Comparison of ENCODE assay signal across 12 cellular contexts in genomic region chr2:44801676-44802408, GRCh38.
DNase-seq lines count a peak whose midpoint lies in the region; ATAC-seq, FAIRE-seq and TF ChIP-seq lines count a peak whose summit lies in the region.
"Had no signal": no experiment of that assay in that cellular context is flagged by ENCODE, and none has a peak within 500 bp of the region (broad histone marks: within the 10 kb centered on the region; RNA-seq: fewer than 3 reads in every experiment).

No MANE protein-coding gene starts in this region.

- TF ChIP-seq CTCF in cardiac muscle cell (IDR thresholded peaks at IDR 0.05; ENCODE audit: low read depth, low read length): no peak
- TF ChIP-seq CTCF in GM12878 (IDR thresholded peaks at IDR 0.05 in 2 of 3, conservative IDR thresholded peaks at IDR 0.05 in 1 of 3; ENCODE audit: control insufficient read depth in 2 of 3, extremely low read depth in 1 of 3, insufficient read depth in 1 of 3, low read depth in 3 of 3, low read length in 3 of 3): no peak

- no peak for FAIRE-seq in GM12878 (lab: Jason Lieb, UNC)

- peak overlapping the region; percentile 37 for H2AFZ ChIP-seq in GM12878 (ENCODE audit: control insufficient read depth, low read depth, low read length)

- BruUV-seq in GM12878 (replicated peaks; lab: Mats Ljungman, UMichigan): no TSS peak

- H3K27ac ChIP-seq in cardiac muscle cell: no peak overlapping the region
- no peak overlapping the region for H3K27ac ChIP-seq in GM12878 (ENCODE audit: control insufficient read depth, insufficient read depth)
- H3K27ac ChIP-seq in iPS-20b (ENCODE audit: low read length): peak overlapping the region; percentile 35
- H3K27ac ChIP-seq in subcutaneous abdominal adipose tissue (ENCODE audit: low read depth, low read length): no peak overlapping the region
- H3K27ac ChIP-seq: HL-60 had no signal

- WGBS in GM12878 (ENCODE audit: insufficient coverage, insufficient replicate concordance, low lambda C conversion rate, missing lambda C conversion rate): 19% methylated on average over 42 of the region's 45 CpGs

- ATAC-seq in left ventricle myocardium superior: no peak
- no peak for ATAC-seq in GM12878
- ATAC-seq in HG02623 (IDR thresholded peaks at IDR 0.05; ENCODE audit: unreplicated experiment): no peak
- ATAC-seq in HG03432 (IDR thresholded peaks at IDR 0.05; ENCODE audit: unreplicated experiment): no peak

- no peak for TF ChIP-seq EP300 in GM12878 (IDR thresholded peaks at IDR 0.05; ENCODE audit: borderline replicate concordance in 1 of 2, control insufficient read depth in 1 of 2, low read depth in 2 of 2, low read length in 2 of 2)

- CTCF ChIA-PET in GM12878 (lab: Yijun Ruan, JAX): no interaction called here

- H4K20me1 ChIP-seq in GM12878 (ENCODE audit: control insufficient read depth, insufficient read depth): no peaks in the 10 kb centered on the region

- TF ChIP-seq POLR2A in GM12878 (IDR thresholded peaks at IDR 0.05; ENCODE audit: low read depth, low read length): no peak

- DNase-seq in cardiac muscle cell (ENCODE audit: low read depth in 1 of 2, low spot score in 1 of 2) (peak in 1 of 2 donors; percentile 5), left ventricle myocardium superior (no peak), GM12878 (ENCODE audit: low read depth, low spot score) (no peak), posterior cingulate gyrus (no peak)
- DNase-seq: BE2C; effector memory CD4-positive, alpha-beta T cell; NCI-H1694 had no signal

- SMC1A ChIA-PET in GM12878 (lab: Charles Lee; ENCODE audit: uncharacterized antibody, unreplicated experiment): no interaction called here

- H3K36me3 ChIP-seq in cardiac muscle cell: no peaks in the 10 kb centered on the region
- H3K36me3 ChIP-seq in GM12878 (ENCODE audit: control insufficient read depth in 2 of 2, insufficient read depth in 2 of 2, low read length in 1 of 2): no peaks in the 10 kb centered on the region
- H3K36me3 ChIP-seq in iPS-20b (ENCODE audit: insufficient read depth, low read depth, low read length): no peaks in the 10 kb centered on the region
- H3K36me3 ChIP-seq in subcutaneous abdominal adipose tissue (ENCODE audit: control insufficient read depth in 5 of 5, insufficient read depth in 5 of 5, low read length in 5 of 5): no peaks in the 10 kb centered on the region
- H3K36me3 ChIP-seq: BE2C had no signal

- RAD21 ChIA-PET in GM12878 (lab: Charles Lee; ENCODE audit: unreplicated experiment): no interaction called here

- in situ Hi-C loops in GM12878 (cut with MboI): no loop called here

- peaks cover 100% of the 10 kb centered on the region for H3K27me3 ChIP-seq in cardiac muscle cell
- peaks cover 0 to 6% of the 10 kb centered on the region in 2 experiments for H3K27me3 ChIP-seq in GM12878 (replicated peaks in 1 of 2; ENCODE audit: control insufficient read depth in 2 of 2, insufficient read depth in 2 of 2, low read length in 1 of 2)
- peaks cover 100% of the 10 kb centered on the region for H3K27me3 ChIP-seq in iPS-20b (ENCODE audit: insufficient read depth, low read length)
- peaks cover 42 to 79% (median 63%) of the 10 kb centered on the region in 5 donors for H3K27me3 ChIP-seq in subcutaneous abdominal adipose tissue (ENCODE audit: control insufficient read depth in 5 of 5, insufficient read depth in 4 of 5, low read length in 5 of 5)
- H3K27me3 ChIP-seq: BE2C had no signal

- H3K4me2 ChIP-seq in GM12878 (ENCODE audit: control insufficient read depth, insufficient read depth): peak overlapping the region; percentile 15

- no peak overlapping the region for H3K9ac ChIP-seq in GM12878 (ENCODE audit: control insufficient read depth, insufficient read depth, low read length)
- peak overlapping the region; percentile 83; the same call in 1 of the 2 replicates for H3K9ac ChIP-seq in iPS-20b (ENCODE audit: low read depth, low read length)
- no peak overlapping the region for H3K9ac ChIP-seq in subcutaneous abdominal adipose tissue (ENCODE audit: low read length in 5 of 5)

- H3K4me1 ChIP-seq in cardiac muscle cell (ENCODE audit: low read depth): no peaks in the 10 kb centered on the region
- peaks cover 3% of the 10 kb centered on the region for H3K4me1 ChIP-seq in GM12878 (ENCODE audit: control insufficient read depth, insufficient read depth, low read length)
- peaks cover 57% of the 10 kb centered on the region for H3K4me1 ChIP-seq in iPS-20b (ENCODE audit: insufficient read depth, low read length)
- peaks cover 0 to 17% (median 17%) of the 10 kb centered on the region in 5 donors for H3K4me1 ChIP-seq in subcutaneous abdominal adipose tissue (ENCODE audit: control insufficient read depth in 5 of 5, insufficient read depth in 5 of 5, low read length in 5 of 5)
- H3K4me1 ChIP-seq: BE2C had no signal

- H3K9me3 ChIP-seq in cardiac muscle cell (ENCODE audit: low read depth) (no peaks in the 10 kb centered on the region), GM12878 (replicated peaks; ENCODE audit: control insufficient read depth, insufficient read depth, low read length) (no peaks in the 10 kb centered on the region; the same call in 2 of the 3 replicates), iPS-20b (ENCODE audit: insufficient read depth, low read depth, low read length) (no peaks in the 10 kb centered on the region), subcutaneous abdominal adipose tissue (ENCODE audit: control insufficient read depth in 5 of 5, low read length in 5 of 5) (no peaks in the 10 kb centered on the region)
- H3K9me3 ChIP-seq: BE2C had no signal

- peak overlapping the region; percentile 4 for H3K4me3 ChIP-seq in cardiac muscle cell
- 0 out of 2 replicates have a peak overlapping the region, but pooled peaks have one; percentile 36 for H3K4me3 ChIP-seq in GM12878
- peak overlapping the region; percentile 80 for H3K4me3 ChIP-seq in iPS-20b (ENCODE audit: low read length)
- peak overlapping the region in 4 of 5 donors; percentile 7 to 46 (median 31) for H3K4me3 ChIP-seq in subcutaneous abdominal adipose tissue (ENCODE audit: low read depth in 1 of 5, low read length in 5 of 5)

- POLR2A ChIA-PET in GM12878 (lab: Charles Lee): no interaction called here

- no peaks in the 10 kb centered on the region for H3K79me2 ChIP-seq in GM12878 (ENCODE audit: control insufficient read depth, insufficient read depth, low read length)

- intact Hi-C loops in left ventricle myocardium superior (cut with micrococcal nuclease) (no loop called here), GM12878 (cut with micrococcal nuclease; ENCODE audit: unreplicated experiment) (no loop called here), posterior cingulate gyrus (cut with DNase I) (no loop called here)

- TF ChIP-seq RAD21 in GM12878 (IDR thresholded peaks at IDR 0.05; ENCODE audit: insufficient read depth, low read depth, low read length): no peak

TF ChIP-seq in GM12878, 131 proteins besides CTCF, POLR2A, EP300 and RAD21:
- TF ChIP-seq SUZ12 (IDR thresholded peaks at IDR 0.05; ENCODE audit: unreplicated experiment) (peak; percentile 61), IRF3 (IDR thresholded peaks at IDR 0.05) (no peak)
TF ChIP-seq in GM12878: peak in this region for 1.

Comparison
In these comparisons a context has a peak if more than half of its experiments do, and no peak if none do; other contexts are left out.
1. H3K4me3 ChIP-seq: peak in every context shown above with its lines; median percentile 80 in iPS-20b; 36 in GM12878; 31 in subcutaneous abdominal adipose tissue; 4 in cardiac muscle cell.